In genomic region chr4:7630559-7631287, GRCh38 we compare ENCODE assay signal across 8 cellular contexts.
DNase-seq lines count a peak whose midpoint lies in the region; ATAC-seq, FAIRE-seq and TF ChIP-seq lines count a peak whose summit lies in the region.

No MANE protein-coding gene starts in this region.

- no peak overlapping the region for H3K9ac ChIP-seq in smooth muscle cell (ENCODE audit: low read depth)

- TF ChIP-seq POLR2A in H54 (IDR thresholded peaks at IDR 0.05; ENCODE audit: low read depth, low read length), result 0 out of 2 replicates have a peak, but pooled peaks have one; percentile 26

- H3K4me1 ChIP-seq in heart right ventricle (peaks cover 6 to 42% (median 23%) of the 10 kb centered on the region in 9 donors), smooth muscle cell (ENCODE audit: low read depth) (no peaks in the 10 kb centered on the region)

- H3K27ac Mint-ChIP-seq in progenitor cell of endocrine pancreas, result no peak overlapping the region

- no peak for FAIRE-seq in H54 (lab: Jason Lieb, UNC)

- H2AFZ ChIP-seq in smooth muscle cell (ENCODE audit: low read depth), result no peak overlapping the region

- H3K27ac ChIP-seq in heart right ventricle (peak overlapping the region in 5 of 10 donors; percentile 8 to 56 (median 39)), smooth muscle cell (ENCODE audit: low read depth) (peak overlapping the region; percentile 5)

- H3K36me3 ChIP-seq in heart right ventricle (no peaks in the 10 kb centered on the region), smooth muscle cell (ENCODE audit: low read depth) (no peaks in the 10 kb centered on the region)

- H3K27me3 Mint-ChIP-seq in progenitor cell of endocrine pancreas, result peaks cover 13% of the 10 kb centered on the region

- H3K4me3 ChIP-seq in heart right ventricle (peak overlapping the region in 1 of 10 donors; percentile 3), smooth muscle cell (no peak overlapping the region)

- no peaks in the 10 kb centered on the region for H4K20me1 ChIP-seq in smooth muscle cell (ENCODE audit: low read depth)

- no peak overlapping the region for H3K4me3 Mint-ChIP-seq in progenitor cell of endocrine pancreas (ENCODE audit: low read depth)

- peaks cover 4% of the 10 kb centered on the region for H3K4me1 Mint-ChIP-seq in progenitor cell of endocrine pancreas (ENCODE audit: low read depth)

- peaks cover 5% of the 10 kb centered on the region for H3K9me3 Mint-ChIP-seq in progenitor cell of endocrine pancreas (ENCODE audit: low read depth)

- H3K36me3 Mint-ChIP-seq in progenitor cell of endocrine pancreas (ENCODE audit: insufficient read depth), result no peaks in the 10 kb centered on the region

- peak overlapping the region; percentile 61 for H3K4me2 ChIP-seq in smooth muscle cell

- 18 to 21% methylated on average over 18 of the region's 18 CpGs for WGBS in heart right ventricle, 2 donors
- WGBS in smooth muscle cell (ENCODE audit: low lambda C conversion rate), result 50% methylated on average over 18 of the region's 18 CpGs

- H3K9me3 ChIP-seq in heart right ventricle (no peaks in the 10 kb centered on the region), smooth muscle cell (replicated peaks; ENCODE audit: low read depth) (no peaks in the 10 kb centered on the region)

- ATAC-seq in heart right ventricle (peak; percentile 68 to 92 (median 78)), GM21515 (IDR thresholded peaks at IDR 0.05; ENCODE audit: unreplicated experiment) (no peak)
- ATAC-seq in stimulated activated naive CD8-positive, alpha-beta T cell treated with anti-CD3 and anti-CD28 coated beads, Interleukin-15, Interleukin-2, amounts not matched to agents 100 U/mL and 50 U/mL, for 24 hours, result no peak

- no peaks in the 10 kb centered on the region for H3F3A ChIP-seq in smooth muscle cell (ENCODE audit: low read depth)

- TF ChIP-seq CTCF in heart right ventricle (IDR thresholded peaks at IDR 0.05), result no peak
- TF ChIP-seq CTCF in smooth muscle cell (IDR thresholded peaks at IDR 0.05; ENCODE audit: borderline replicate concordance, insufficient read depth, poor library complexity, severe bottlenecking), result no peak
- no peak for TF ChIP-seq CTCF in progenitor cell of endocrine pancreas (IDR thresholded peaks at IDR 0.05; ENCODE audit: unreplicated experiment)

- DNase-seq in H54 (ENCODE audit: insufficient read length, low spot score) (peak; percentile 83), SW480 (ENCODE audit: low spot score) (peak; percentile 47), heart right ventricle (peak; percentile 74 to 87), smooth muscle cell (lab: John Stamatoyannopoulos, UW; ENCODE audit: unreplicated experiment) (no peak), progenitor cell of endocrine pancreas (ENCODE audit: low spot score, unreplicated experiment) (no peak)
- no peak for DNase-seq in stimulated activated naive CD8-positive, alpha-beta T cell treated with anti-CD3 and anti-CD28 coated beads, Interleukin-15, Interleukin-2, amounts not matched to agents 100 U/mL and 50 U/mL, for 24 hours
- no peak for DNase-seq in activated CD4-positive, CD25-positive, alpha-beta regulatory T cell (lab: John Stamatoyannopoulos, UW)

- H3K27me3 ChIP-seq in heart right ventricle (peaks cover 0 to 27% (median 16%) of the 10 kb centered on the region in 7 donors), smooth muscle cell (ENCODE audit: low read depth) (no peaks in the 10 kb centered on the region)

- H3K79me2 ChIP-seq in smooth muscle cell (ENCODE audit: low read depth), result no peaks in the 10 kb centered on the region

- intact Hi-C loops in heart right ventricle (cut with DNase I), result loop anchor here in 1 of 10 donors (5.0 kb wide), 1 partner anchor 113 kb away; no protein-coding TSS in a partner anchor

Comparison
In these comparisons a context has a peak if more than half of its experiments do, and no peak if none do; other contexts are left out.
1. DNase-seq: peak in H54 (single experiment), SW480 (single experiment) and heart right ventricle (2 of 2); none in smooth muscle cell (single experiment), stimulated activated naive CD8-positive, alpha-beta T cell treated with anti-CD3 and anti-CD28 coated beads, Interleukin-15, Interleukin-2, amounts not matched to agents 100 U/mL and 50 U/mL, for 24 hours (single experiment), progenitor cell of endocrine pancreas (single experiment) and activated CD4-positive, CD25-positive, alpha-beta regulatory T cell (0 of 4).
2. ATAC-seq: peak in heart right ventricle (8 of 8); none in stimulated activated naive CD8-positive, alpha-beta T cell treated with anti-CD3 and anti-CD28 coated beads, Interleukin-15, Interleukin-2, amounts not matched to agents 100 U/mL and 50 U/mL, for 24 hours (single experiment) and GM21515 (single experiment).